In the genomic region with DNA sequence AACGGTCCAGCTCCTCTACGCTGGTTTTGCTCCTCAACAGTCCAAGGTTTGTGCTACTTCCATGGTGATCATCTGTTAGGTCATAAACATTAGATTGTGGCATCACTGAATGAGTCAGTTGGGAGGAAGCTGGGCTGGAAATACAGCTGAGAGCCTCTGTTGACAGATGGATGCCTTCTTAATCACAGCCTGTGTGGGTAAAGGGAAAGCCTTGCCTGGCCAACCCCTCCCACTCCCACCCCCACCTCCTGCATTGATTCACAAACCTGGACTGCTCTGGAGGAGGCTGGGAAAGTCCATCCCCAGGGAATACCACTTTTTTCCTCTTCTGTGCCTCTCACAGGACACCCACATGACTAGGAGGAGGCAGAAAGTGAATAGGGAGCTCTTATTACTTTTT, we compare ENCODE assay signal across 8 cellular contexts.
DNase-seq lines count a peak whose midpoint lies in the region; ATAC-seq and TF ChIP-seq lines count a peak whose summit lies in the region.

No MANE protein-coding gene starts in this region.

- H3K4me3 ChIP-seq in epithelial cell of esophagus (ENCODE audit: low read length), result no peak overlapping the region

- H3K4me1 Mint-ChIP-seq in osteocyte (ENCODE audit: unreplicated experiment), result peaks cover 41% of the 10 kb centered on the region
- H3K4me1 Mint-ChIP-seq in stimulated activated effector memory CD8-positive, alpha-beta T cell treated with anti-CD3 and anti-CD28 coated beads, Interleukin-12 subunit alpha, Interleukin-12 subunit beta, amount 100 ng/mL, for 72 hours, result no peaks in the 10 kb centered on the region
- no peaks in the 10 kb centered on the region for H3K4me1 Mint-ChIP-seq in activated CD8-positive, alpha-beta memory T cell treated with anti-CD3 and anti-CD28 coated beads, Interleukin-2, amount 10 ng/mL, durations not matched to agents 7 days and 5 days

- peak; percentile 98 for DNase-seq in Daoy (ENCODE audit: low read depth)
- DNase-seq in NCI-H524 (lab: John Stamatoyannopoulos, UW), result peak; percentile 88 to 96
- DNase-seq in epithelial cell of esophagus (ENCODE audit: low read depth), result peak; percentile 99
- no peak for DNase-seq in osteocyte (ENCODE audit: extremely low spot score, unreplicated experiment)
- DNase-seq in stimulated activated effector memory CD8-positive, alpha-beta T cell treated with anti-CD3 and anti-CD28 coated beads, Interleukin-12 subunit alpha, Interleukin-12 subunit beta, amount 100 ng/mL, for 72 hours (ENCODE audit: low spot score in 2 of 2), result no peak
- DNase-seq in SIG-M5 treated with dmso at 0.1 percent for 504 hours (lab: John Stamatoyannopoulos, UW; ENCODE audit: unreplicated experiment), result no peak
- DNase-seq in activated CD8-positive, alpha-beta memory T cell treated with anti-CD3 and anti-CD28 coated beads, Interleukin-2, amount 10 ng/mL, durations not matched to agents 7 days and 5 days, result no peak

- H3K36me3 Mint-ChIP-seq in osteocyte (ENCODE audit: unreplicated experiment), result peaks cover 4% of the 10 kb centered on the region
- no peaks in the 10 kb centered on the region for H3K36me3 Mint-ChIP-seq in stimulated activated effector memory CD8-positive, alpha-beta T cell treated with anti-CD3 and anti-CD28 coated beads, Interleukin-12 subunit alpha, Interleukin-12 subunit beta, amount 100 ng/mL, for 72 hours
- no peaks in the 10 kb centered on the region for H3K36me3 Mint-ChIP-seq in activated CD8-positive, alpha-beta memory T cell treated with anti-CD3 and anti-CD28 coated beads, Interleukin-2, amount 10 ng/mL, durations not matched to agents 7 days and 5 days

- TF ChIP-seq CTCF in epithelial cell of esophagus (IDR thresholded peaks at IDR 0.05; ENCODE audit: insufficient read depth, low read depth, low read length, missing control alignments) (no peak), osteocyte (IDR thresholded peaks at IDR 0.05) (no peak)

- no peaks in the 10 kb centered on the region for H3K27me3 Mint-ChIP-seq in osteocyte (ENCODE audit: unreplicated experiment)
- H3K27me3 Mint-ChIP-seq in activated CD8-positive, alpha-beta memory T cell treated with anti-CD3 and anti-CD28 coated beads, Interleukin-2, amount 10 ng/mL, durations not matched to agents 7 days and 5 days, result peaks cover 6% of the 10 kb centered on the region

- H3K27ac Mint-ChIP-seq in osteocyte (ENCODE audit: unreplicated experiment), result peak overlapping the region; percentile 89
- H3K27ac Mint-ChIP-seq in stimulated activated effector memory CD8-positive, alpha-beta T cell treated with anti-CD3 and anti-CD28 coated beads, Interleukin-12 subunit alpha, Interleukin-12 subunit beta, amount 100 ng/mL, for 72 hours, result no peak overlapping the region
- H3K27ac Mint-ChIP-seq in activated CD8-positive, alpha-beta memory T cell treated with anti-CD3 and anti-CD28 coated beads, Interleukin-2, amount 10 ng/mL, durations not matched to agents 7 days and 5 days, result no peak overlapping the region

- CTCF ChIA-PET in activated CD8-positive, alpha-beta memory T cell treated with anti-CD3 and anti-CD28 coated beads, Interleukin-2, amount 10 ng/mL, durations not matched to agents 7 days and 5 days (lab: Charles Lee), result no interaction called here

- no peak for ATAC-seq in stimulated activated effector memory CD8-positive, alpha-beta T cell treated with anti-CD3 and anti-CD28 coated beads, Interleukin-12 subunit alpha, Interleukin-12 subunit beta, amount 100 ng/mL, for 72 hours
- ATAC-seq in activated CD8-positive, alpha-beta memory T cell treated with anti-CD3 and anti-CD28 coated beads, Interleukin-2, amount 10 ng/mL, durations not matched to agents 7 days and 5 days, result no peak
- no peak for ATAC-seq in GM19035 (IDR thresholded peaks at IDR 0.05; ENCODE audit: unreplicated experiment)

- H3K4me3 Mint-ChIP-seq in osteocyte (ENCODE audit: unreplicated experiment), result no peak overlapping the region
- H3K4me3 Mint-ChIP-seq in stimulated activated effector memory CD8-positive, alpha-beta T cell treated with anti-CD3 and anti-CD28 coated beads, Interleukin-12 subunit alpha, Interleukin-12 subunit beta, amount 100 ng/mL, for 72 hours, result no peak overlapping the region
- H3K4me3 Mint-ChIP-seq in activated CD8-positive, alpha-beta memory T cell treated with anti-CD3 and anti-CD28 coated beads, Interleukin-2, amount 10 ng/mL, durations not matched to agents 7 days and 5 days, result no peak overlapping the region

- peaks cover 2% of the 10 kb centered on the region for H3K9me3 Mint-ChIP-seq in osteocyte (ENCODE audit: unreplicated experiment)
- H3K9me3 Mint-ChIP-seq in stimulated activated effector memory CD8-positive, alpha-beta T cell treated with anti-CD3 and anti-CD28 coated beads, Interleukin-12 subunit alpha, Interleukin-12 subunit beta, amount 100 ng/mL, for 72 hours, result no peaks in the 10 kb centered on the region
- H3K9me3 Mint-ChIP-seq in activated CD8-positive, alpha-beta memory T cell treated with anti-CD3 and anti-CD28 coated beads, Interleukin-2, amount 10 ng/mL, durations not matched to agents 7 days and 5 days (ENCODE audit: low read depth), result no peaks in the 10 kb centered on the region

Comparison
In these comparisons a context has a peak if more than half of its experiments do, and no peak if none do; other contexts are left out.
1. DNase-seq: peak in Daoy (single experiment), NCI-H524 (2 of 2) and epithelial cell of esophagus (single experiment); none in osteocyte (single experiment), stimulated activated effector memory CD8-positive, alpha-beta T cell treated with anti-CD3 and anti-CD28 coated beads, Interleukin-12 subunit alpha, Interleukin-12 subunit beta, amount 100 ng/mL, for 72 hours (0 of 2), SIG-M5 treated with dmso at 0.1 percent for 504 hours (single experiment) and activated CD8-positive, alpha-beta memory T cell treated with anti-CD3 and anti-CD28 coated beads, Interleukin-2, amount 10 ng/mL, durations not matched to agents 7 days and 5 days (single experiment).